In the genomic region with DNA sequence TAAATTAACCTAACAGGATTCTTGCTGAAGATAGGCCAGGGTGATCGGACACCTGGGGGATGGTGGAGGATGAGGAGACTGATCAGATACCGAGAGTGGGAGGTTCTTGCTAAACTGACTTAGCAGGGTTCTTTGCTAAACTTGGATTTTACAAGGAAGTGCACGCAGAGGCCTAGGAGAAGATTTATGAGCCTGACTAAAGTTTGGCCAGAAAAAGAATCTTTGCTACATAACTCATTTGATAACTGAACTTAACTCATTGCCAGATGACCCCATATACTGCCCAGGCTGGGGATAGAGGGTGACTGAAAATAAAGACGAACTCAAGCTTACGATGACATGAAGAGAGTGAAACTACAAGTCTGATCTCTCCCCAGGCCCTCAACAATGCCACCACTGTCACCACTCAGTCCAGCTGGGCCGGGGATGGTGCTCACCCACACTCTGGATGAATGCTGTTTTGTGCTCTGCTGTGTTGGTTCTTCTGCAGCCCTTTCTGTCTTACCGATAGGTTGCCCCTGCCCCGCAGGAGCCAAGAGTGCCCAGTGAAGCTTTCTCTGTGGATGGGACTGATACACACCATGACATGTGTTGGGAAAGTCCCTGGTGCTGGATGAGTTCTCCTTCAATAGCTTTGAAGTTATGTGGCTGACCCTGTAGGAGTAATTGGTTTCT, we compare ENCODE assay signal across 2 cellular contexts.
A peak's percentile ranks its signal among the peaks of the same experiment; 100 is the strongest.
TF ChIP-seq lines count a peak whose summit lies in the region.

No MANE protein-coding gene starts in this region.

TF ChIP-seq in HepG2, 621 proteins besides CTCF, POLR2A, EP300 and RAD21 (continues in another document):
- TF ChIP-seq ZSCAN25 (CRISPR knock-in tag; IDR thresholded peaks at IDR 0.05) (no peak), ZNF510 (CRISPR knock-in tag; IDR thresholded peaks at IDR 0.05; ENCODE audit: low read depth) (no peak), NFKBIZ (CRISPR knock-in tag; IDR thresholded peaks at IDR 0.05) (no peak), ZNF12 (CRISPR knock-in tag; IDR thresholded peaks at IDR 0.05) (0 out of 2 replicates have a peak, but pooled peaks have one; percentile 26), ZNF451 (CRISPR knock-in tag; IDR thresholded peaks at IDR 0.05) (no peak), ASH2L (IDR thresholded peaks at IDR 0.05; ENCODE audit: insufficient read length, low read depth, low read length) (no peak), BRCA1 (CRISPR knock-in tag; IDR thresholded peaks at IDR 0.05) (no peak), IRF2 (CRISPR knock-in tag; IDR thresholded peaks at IDR 0.05) (no peak), ZNF775 (CRISPR knock-in tag; IDR thresholded peaks at IDR 0.05; ENCODE audit: borderline replicate concordance) (no peak), HNRNPH1 (optimal IDR thresholded peaks at IDR 0.05; ENCODE audit: low read depth, low read length) (no peak), ZNF331 (CRISPR knock-in tag; IDR thresholded peaks at IDR 0.05) (peak; percentile 99), XBP1 (CRISPR knock-in tag; IDR thresholded peaks at IDR 0.05) (no peak), ZSCAN30 (CRISPR knock-in tag; IDR thresholded peaks at IDR 0.05) (no peak), ZNF570 (CRISPR knock-in tag; IDR thresholded peaks at IDR 0.05; ENCODE audit: borderline replicate concordance) (no peak), MLLT10 (CRISPR knock-in tag; IDR thresholded peaks at IDR 0.05) (no peak), CHD2 (IDR thresholded peaks at IDR 0.05; ENCODE audit: low read depth, low read length) (no peak), ZNF253 (CRISPR knock-in tag; IDR thresholded peaks at IDR 0.05; ENCODE audit: borderline replicate concordance) (no peak)
- TF ChIP-seq, protein P1, sequence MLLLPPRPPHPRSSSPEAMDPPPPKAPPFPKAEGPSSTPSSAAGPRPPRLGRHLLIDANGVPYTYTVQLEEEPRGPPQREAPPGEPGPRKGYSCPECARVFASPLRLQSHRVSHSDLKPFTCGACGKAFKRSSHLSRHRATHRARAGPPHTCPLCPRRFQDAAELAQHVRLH (CRISPR knock-in tag; IDR thresholded peaks at IDR 0.05; ENCODE audit: borderline replicate concordance, low read depth) = no peak
- TF ChIP-seq, protein P2, sequence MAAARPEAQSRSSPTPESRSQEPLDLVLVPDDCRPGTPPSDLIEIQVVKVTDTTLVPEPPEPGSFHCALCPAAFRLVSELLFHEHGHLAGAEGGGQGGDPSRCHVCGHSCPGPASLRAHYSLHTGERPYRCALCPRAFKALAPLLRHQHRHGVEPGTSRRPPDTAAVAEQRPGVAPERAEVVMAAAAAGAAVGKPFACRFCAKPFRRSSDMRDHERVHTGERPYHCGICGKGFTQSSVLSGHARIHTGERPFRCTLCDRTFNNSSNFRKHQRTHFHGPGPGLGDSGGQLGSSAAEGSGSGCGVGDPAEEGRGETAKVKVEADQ (CRISPR knock-in tag; IDR thresholded peaks at IDR 0.05; ENCODE audit: borderline replicate concordance) = no peak
- TF ChIP-seq, protein P3, sequence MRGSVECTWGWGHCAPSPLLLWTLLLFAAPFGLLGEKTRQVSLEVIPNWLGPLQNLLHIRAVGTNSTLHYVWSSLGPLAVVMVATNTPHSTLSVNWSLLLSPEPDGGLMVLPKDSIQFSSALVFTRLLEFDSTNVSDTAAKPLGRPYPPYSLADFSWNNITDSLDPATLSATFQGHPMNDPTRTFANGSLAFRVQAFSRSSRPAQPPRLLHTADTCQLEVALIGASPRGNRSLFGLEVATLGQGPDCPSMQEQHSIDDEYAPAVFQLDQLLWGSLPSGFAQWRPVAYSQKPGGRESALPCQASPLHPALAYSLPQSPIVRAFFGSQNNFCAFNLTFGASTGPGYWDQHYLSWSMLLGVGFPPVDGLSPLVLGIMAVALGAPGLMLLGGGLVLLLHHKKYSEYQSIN (CRISPR knock-in tag; IDR thresholded peaks at IDR 0.05; ENCODE audit: borderline replicate concordance) = no peak
- TF ChIP-seq, protein P4, sequence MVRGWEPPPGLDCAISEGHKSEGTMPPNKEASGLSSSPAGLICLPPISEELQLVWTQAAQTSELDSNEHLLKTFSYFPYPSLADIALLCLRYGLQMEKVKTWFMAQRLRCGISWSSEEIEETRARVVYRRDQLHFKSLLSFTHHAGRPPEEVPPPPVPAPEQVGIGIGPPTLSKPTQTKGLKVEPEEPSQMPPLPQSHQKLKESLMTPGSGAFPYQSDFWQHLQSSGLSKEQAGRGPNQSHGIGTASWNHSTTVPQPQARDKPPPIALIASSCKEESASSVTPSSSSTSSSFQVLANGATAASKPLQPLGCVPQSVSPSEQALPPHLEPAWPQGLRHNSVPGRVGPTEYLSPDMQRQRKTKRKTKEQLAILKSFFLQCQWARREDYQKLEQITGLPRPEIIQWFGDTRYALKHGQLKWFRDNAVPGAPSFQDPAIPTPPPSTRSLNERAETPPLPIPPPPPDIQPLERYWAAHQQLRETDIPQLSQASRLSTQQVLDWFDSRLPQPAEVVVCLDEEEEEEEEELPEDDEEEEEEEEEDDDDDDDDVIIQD (CRISPR knock-in tag; IDR thresholded peaks at IDR 0.05; ENCODE audit: low read depth) = 0 out of 2 replicates have a peak, but pooled peaks have one; percentile 22
- TF ChIP-seq, protein P5, sequence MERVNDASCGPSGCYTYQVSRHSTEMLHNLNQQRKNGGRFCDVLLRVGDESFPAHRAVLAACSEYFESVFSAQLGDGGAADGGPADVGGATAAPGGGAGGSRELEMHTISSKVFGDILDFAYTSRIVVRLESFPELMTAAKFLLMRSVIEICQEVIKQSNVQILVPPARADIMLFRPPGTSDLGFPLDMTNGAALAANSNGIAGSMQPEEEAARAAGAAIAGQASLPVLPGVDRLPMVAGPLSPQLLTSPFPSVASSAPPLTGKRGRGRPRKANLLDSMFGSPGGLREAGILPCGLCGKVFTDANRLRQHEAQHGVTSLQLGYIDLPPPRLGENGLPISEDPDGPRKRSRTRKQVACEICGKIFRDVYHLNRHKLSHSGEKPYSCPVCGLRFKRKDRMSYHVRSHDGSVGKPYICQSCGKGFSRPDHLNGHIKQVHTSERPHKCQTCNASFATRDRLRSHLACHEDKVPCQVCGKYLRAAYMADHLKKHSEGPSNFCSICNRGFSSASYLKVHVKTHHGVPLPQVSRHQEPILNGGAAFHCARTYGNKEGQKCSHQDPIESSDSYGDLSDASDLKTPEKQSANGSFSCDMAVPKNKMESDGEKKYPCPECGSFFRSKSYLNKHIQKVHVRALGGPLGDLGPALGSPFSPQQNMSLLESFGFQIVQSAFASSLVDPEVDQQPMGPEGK (CRISPR knock-in tag; IDR thresholded peaks at IDR 0.05) = 0 out of 2 replicates have a peak, but pooled peaks have one; percentile 12
- TF ChIP-seq, protein P6, sequence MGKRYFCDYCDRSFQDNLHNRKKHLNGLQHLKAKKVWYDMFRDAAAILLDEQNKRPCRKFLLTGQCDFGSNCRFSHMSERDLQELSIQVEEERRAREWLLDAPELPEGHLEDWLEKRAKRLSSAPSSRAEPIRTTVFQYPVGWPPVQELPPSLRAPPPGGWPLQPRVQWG (CRISPR knock-in tag; IDR thresholded peaks at IDR 0.05; ENCODE audit: borderline replicate concordance, low read depth) = no peak
- TF ChIP-seq, protein P7, sequence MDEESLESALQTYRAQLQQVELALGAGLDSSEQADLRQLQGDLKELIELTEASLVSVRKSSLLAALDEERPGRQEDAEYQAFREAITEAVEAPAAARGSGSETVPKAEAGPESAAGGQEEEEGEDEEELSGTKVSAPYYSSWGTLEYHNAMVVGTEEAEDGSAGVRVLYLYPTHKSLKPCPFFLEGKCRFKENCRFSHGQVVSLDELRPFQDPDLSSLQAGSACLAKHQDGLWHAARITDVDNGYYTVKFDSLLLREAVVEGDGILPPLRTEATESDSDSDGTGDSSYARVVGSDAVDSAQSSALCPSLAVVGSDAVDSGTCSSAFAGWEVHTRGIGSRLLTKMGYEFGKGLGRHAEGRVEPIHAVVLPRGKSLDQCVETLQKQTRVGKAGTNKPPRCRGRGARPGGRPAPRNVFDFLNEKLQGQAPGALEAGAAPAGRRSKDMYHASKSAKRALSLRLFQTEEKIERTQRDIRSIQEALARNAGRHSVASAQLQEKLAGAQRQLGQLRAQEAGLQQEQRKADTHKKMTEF (CRISPR knock-in tag; IDR thresholded peaks at IDR 0.05) = no peak

TF ChIP-seq in GM12878, 131 proteins besides CTCF, POLR2A, EP300 and RAD21:
- TF ChIP-seq TAF1 (IDR thresholded peaks at IDR 0.05; ENCODE audit: borderline replicate concordance, low read depth, low read length) (no peak), JUNB (IDR thresholded peaks at IDR 0.05) (no peak), ESRRA (IDR thresholded peaks at IDR 0.05; ENCODE audit: low read length) (no peak)
